1 cellular context compared by ENCODE assay signal in the genomic region with DNA sequence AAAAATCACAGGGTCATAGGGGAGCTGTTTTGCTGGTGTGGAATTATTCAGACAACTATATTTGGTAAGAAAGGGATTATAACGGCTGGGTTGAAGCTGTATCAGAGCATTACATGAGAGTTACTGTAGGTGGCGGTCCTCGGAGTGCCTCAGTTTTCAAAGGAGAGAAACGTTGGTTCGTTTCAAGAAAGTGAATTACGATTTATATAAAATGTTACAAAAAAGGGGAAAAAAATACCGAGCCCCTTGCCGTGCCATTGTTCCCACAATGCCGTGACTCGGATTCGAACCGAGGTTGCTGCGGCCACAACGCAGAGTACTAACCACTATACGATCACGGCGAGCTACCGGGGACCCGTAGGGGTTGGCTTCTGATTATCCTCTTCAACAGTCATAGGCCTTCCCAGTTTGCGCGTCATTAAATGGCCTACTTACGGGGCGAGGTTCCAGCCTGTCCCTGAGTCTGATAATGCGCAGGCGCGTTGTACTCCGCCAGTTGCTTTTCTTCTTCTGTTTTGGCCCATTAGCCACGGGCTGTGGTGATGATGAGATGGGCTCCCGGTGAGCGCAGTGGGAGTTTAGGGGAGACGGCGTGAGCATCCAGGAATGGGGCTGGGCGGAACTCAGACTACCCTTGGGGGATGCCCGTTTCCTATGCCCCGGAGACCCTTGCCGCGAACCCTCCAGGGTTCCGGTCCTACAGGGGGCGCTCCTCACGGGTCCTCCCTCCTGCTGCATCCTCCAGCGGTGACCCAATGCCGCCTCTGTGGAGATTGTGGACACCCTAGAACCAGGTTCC.
TF ChIP-seq lines count a peak whose summit lies in the region.

No MANE protein-coding gene starts in this region.

TF ChIP-seq in HEK293, 187 proteins besides CTCF, POLR2A, EP300 and RAD21 (continued from another document and continues in another):
- TF ChIP-seq, protein P1, sequence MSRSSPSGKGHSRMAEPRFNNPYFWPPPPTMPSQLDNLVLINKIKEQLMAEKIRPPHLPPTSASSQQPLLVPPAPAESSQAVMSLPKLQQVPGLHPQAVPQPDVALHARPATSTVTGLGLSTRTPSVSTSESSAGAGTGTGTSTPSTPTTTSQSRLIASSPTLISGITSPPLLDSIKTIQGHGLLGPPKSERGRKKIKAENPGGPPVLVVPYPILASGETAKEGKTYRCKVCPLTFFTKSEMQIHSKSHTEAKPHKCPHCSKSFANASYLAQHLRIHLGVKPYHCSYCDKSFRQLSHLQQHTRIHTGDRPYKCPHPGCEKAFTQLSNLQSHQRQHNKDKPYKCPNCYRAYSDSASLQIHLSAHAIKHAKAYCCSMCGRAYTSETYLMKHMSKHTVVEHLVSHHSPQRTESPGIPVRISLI (tag by site-specific recombination; IDR thresholded peaks at IDR 0.05) = 0 out of 2 replicates have a peak, but pooled peaks have one; percentile 61
- TF ChIP-seq ZNF629 (tag by site-specific recombination; IDR thresholded peaks at IDR 0.05) (peak; percentile 77), ZNF221 (tag by site-specific recombination; IDR thresholded peaks at IDR 0.05; ENCODE audit: borderline replicate concordance) (no peak), ZBTB8A (tag by site-specific recombination; IDR thresholded peaks at IDR 0.05) (peak; percentile 49; the same call in 1 of the 2 replicates), ZFP37 (tag by site-specific recombination; IDR thresholded peaks at IDR 0.05) (no peak), ZNF132 (tag by site-specific recombination; IDR thresholded peaks at IDR 0.05; ENCODE audit: borderline replicate concordance) (no peak), ZBTB48 (tag by site-specific recombination; IDR thresholded peaks at IDR 0.05) (peak; percentile 66), ZNF548 (tag by site-specific recombination; IDR thresholded peaks at IDR 0.05) (no peak), IKZF3 (tag by site-specific recombination; IDR thresholded peaks at IDR 0.05) (0 out of 2 replicates have a peak, but pooled peaks have one; percentile 40), SP3 (tag by site-specific recombination; IDR thresholded peaks at IDR 0.05) (peak; percentile 38; the same call in 1 of the 2 replicates), SP2 (tag by site-specific recombination; IDR thresholded peaks at IDR 0.05) (peak; percentile 39), ZNF423 (tag by site-specific recombination; IDR thresholded peaks at IDR 0.05) (peak; percentile 60; the same call in 1 of the 2 replicates), ZNF391 (tag by site-specific recombination; IDR thresholded peaks at IDR 0.05; ENCODE audit: borderline replicate concordance, low read depth) (peak; percentile 69; the same call in 1 of the 2 replicates), ZNF785 (tag by site-specific recombination; IDR thresholded peaks at IDR 0.05) (0 out of 2 replicates have a peak, but pooled peaks have one; percentile 6), SP7 (tag by site-specific recombination; IDR thresholded peaks at IDR 0.05) (peak; percentile 63), KLF8 (tag by site-specific recombination; IDR thresholded peaks at IDR 0.05) (peak; percentile 36; the same call in 1 of the 2 replicates), GLIS2 (tag by site-specific recombination; IDR thresholded peaks at IDR 0.05) (peak; percentile 85), ZNF335 (tag by site-specific recombination; conservative IDR thresholded peaks at IDR 0.05) (peak; percentile 89), GLIS1 (tag by site-specific recombination; IDR thresholded peaks at IDR 0.05) (peak; percentile 54; the same call in 1 of the 2 replicates), ZFP3 (tag by site-specific recombination; IDR thresholded peaks at IDR 0.05; ENCODE audit: low read depth) (no peak), ZNF585B (tag by site-specific recombination; IDR thresholded peaks at IDR 0.05) (no peak), KLF10 (tag by site-specific recombination; IDR thresholded peaks at IDR 0.05) (no peak; the same call in 1 of the 2 replicates), ZBTB7A (tag by site-specific recombination; IDR thresholded peaks at IDR 0.05; ENCODE audit: low read depth) (peak; percentile 48; the same call in 1 of the 2 replicates), ZNF521 (tag by site-specific recombination; IDR thresholded peaks at IDR 0.05) (no peak), ZNF426 (tag by site-specific recombination; IDR thresholded peaks at IDR 0.05) (no peak), ZNF324 (tag by site-specific recombination; IDR thresholded peaks at IDR 0.05) (no peak), ZNF184 (tag by site-specific recombination; IDR thresholded peaks at IDR 0.05) (no peak), ZBTB17 (tag by site-specific recombination; IDR thresholded peaks at IDR 0.05) (peak; percentile 55; the same call in 1 of the 2 replicates), ZIC2 (tag by site-specific recombination; IDR thresholded peaks at IDR 0.05) (peak; percentile 94), ZNF501 (tag by site-specific recombination; IDR thresholded peaks at IDR 0.05) (peak; percentile 56), SALL2 (tag by site-specific recombination; IDR thresholded peaks at IDR 0.05; ENCODE audit: borderline replicate concordance) (no peak)
- TF ChIP-seq, protein P2, sequence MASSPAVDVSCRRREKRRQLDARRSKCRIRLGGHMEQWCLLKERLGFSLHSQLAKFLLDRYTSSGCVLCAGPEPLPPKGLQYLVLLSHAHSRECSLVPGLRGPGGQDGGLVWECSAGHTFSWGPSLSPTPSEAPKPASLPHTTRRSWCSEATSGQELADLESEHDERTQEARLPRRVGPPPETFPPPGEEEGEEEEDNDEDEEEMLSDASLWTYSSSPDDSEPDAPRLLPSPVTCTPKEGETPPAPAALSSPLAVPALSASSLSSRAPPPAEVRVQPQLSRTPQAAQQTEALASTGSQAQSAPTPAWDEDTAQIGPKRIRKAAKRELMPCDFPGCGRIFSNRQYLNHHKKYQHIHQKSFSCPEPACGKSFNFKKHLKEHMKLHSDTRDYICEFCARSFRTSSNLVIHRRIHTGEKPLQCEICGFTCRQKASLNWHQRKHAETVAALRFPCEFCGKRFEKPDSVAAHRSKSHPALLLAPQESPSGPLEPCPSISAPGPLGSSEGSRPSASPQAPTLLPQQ (tag by site-specific recombination; IDR thresholded peaks at IDR 0.05) = peak; percentile 45
- TF ChIP-seq, protein P3, sequence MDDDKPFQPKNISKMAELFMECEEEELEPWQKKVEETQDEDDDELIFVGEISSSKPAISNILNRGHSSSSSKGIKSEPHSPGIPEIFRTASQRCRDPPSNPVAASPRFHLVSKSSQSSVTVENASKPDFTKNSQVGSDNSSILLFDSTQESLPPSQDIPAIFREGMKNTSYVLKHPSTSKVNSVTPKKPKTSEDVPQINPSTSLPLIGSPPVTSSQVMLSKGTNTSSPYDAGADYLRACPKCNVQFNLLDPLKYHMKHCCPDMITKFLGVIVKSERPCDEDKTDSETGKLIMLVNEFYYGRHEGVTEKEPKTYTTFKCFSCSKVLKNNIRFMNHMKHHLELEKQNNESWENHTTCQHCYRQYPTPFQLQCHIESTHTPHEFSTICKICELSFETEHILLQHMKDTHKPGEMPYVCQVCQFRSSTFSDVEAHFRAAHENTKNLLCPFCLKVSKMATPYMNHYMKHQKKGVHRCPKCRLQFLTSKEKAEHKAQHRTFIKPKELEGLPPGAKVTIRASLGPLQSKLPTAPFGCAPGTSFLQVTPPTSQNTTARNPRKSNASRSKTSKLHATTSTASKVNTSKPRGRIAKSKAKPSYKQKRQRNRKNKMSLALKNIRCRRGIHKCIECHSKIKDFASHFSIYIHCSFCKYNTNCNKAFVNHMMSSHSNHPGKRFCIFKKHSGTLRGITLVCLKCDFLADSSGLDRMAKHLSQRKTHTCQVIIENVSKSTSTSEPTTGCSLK (tag by site-specific recombination; IDR thresholded peaks at IDR 0.05) = no peak
- TF ChIP-seq, protein P4, sequence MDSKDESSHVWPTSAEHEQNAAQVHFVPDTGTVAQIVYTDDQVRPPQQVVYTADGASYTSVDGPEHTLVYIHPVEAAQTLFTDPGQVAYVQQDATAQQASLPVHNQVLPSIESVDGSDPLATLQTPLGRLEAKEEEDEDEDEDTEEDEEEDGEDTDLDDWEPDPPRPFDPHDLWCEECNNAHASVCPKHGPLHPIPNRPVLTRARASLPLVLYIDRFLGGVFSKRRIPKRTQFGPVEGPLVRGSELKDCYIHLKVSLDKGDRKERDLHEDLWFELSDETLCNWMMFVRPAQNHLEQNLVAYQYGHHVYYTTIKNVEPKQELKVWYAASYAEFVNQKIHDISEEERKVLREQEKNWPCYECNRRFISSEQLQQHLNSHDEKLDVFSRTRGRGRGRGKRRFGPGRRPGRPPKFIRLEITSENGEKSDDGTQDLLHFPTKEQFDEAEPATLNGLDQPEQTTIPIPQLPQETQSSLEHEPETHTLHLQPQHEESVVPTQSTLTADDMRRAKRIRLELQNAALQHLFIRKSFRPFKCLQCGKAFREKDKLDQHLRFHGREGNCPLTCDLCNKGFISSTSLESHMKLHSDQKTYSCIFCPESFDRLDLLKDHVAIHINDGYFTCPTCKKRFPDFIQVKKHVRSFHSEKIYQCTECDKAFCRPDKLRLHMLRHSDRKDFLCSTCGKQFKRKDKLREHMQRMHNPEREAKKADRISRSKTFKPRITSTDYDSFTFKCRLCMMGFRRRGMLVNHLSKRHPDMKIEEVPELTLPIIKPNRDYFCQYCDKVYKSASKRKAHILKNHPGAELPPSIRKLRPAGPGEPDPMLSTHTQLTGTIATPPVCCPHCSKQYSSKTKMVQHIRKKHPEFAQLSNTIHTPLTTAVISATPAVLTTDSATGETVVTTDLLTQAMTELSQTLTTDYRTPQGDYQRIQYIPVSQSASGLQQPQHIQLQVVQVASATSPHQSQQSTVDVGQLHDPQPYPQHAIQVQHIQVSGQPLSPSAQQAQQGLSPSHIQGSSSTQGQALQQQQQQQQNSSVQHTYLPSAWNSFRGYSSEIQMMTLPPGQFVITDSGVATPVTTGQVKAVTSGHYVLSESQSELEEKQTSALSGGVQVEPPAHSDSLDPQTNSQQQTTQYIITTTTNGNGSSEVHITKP (tag by site-specific recombination; IDR thresholded peaks at IDR 0.05) = peak; percentile 83; the same call in 1 of the 2 replicates
- TF ChIP-seq, protein P5, sequence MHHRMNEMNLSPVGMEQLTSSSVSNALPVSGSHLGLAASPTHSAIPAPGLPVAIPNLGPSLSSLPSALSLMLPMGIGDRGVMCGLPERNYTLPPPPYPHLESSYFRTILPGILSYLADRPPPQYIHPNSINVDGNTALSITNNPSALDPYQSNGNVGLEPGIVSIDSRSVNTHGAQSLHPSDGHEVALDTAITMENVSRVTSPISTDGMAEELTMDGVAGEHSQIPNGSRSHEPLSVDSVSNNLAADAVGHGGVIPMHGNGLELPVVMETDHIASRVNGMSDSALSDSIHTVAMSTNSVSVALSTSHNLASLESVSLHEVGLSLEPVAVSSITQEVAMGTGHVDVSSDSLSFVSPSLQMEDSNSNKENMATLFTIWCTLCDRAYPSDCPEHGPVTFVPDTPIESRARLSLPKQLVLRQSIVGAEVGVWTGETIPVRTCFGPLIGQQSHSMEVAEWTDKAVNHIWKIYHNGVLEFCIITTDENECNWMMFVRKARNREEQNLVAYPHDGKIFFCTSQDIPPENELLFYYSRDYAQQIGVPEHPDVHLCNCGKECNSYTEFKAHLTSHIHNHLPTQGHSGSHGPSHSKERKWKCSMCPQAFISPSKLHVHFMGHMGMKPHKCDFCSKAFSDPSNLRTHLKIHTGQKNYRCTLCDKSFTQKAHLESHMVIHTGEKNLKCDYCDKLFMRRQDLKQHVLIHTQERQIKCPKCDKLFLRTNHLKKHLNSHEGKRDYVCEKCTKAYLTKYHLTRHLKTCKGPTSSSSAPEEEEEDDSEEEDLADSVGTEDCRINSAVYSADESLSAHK (tag by site-specific recombination; IDR thresholded peaks at IDR 0.05) = peak; percentile 48
- TF ChIP-seq, protein P6, sequence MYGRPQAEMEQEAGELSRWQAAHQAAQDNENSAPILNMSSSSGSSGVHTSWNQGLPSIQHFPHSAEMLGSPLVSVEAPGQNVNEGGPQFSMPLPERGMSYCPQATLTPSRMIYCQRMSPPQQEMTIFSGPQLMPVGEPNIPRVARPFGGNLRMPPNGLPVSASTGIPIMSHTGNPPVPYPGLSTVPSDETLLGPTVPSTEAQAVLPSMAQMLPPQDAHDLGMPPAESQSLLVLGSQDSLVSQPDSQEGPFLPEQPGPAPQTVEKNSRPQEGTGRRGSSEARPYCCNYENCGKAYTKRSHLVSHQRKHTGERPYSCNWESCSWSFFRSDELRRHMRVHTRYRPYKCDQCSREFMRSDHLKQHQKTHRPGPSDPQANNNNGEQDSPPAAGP (tag by site-specific recombination; IDR thresholded peaks at IDR 0.05) = peak; percentile 77
- TF ChIP-seq, protein P7, sequence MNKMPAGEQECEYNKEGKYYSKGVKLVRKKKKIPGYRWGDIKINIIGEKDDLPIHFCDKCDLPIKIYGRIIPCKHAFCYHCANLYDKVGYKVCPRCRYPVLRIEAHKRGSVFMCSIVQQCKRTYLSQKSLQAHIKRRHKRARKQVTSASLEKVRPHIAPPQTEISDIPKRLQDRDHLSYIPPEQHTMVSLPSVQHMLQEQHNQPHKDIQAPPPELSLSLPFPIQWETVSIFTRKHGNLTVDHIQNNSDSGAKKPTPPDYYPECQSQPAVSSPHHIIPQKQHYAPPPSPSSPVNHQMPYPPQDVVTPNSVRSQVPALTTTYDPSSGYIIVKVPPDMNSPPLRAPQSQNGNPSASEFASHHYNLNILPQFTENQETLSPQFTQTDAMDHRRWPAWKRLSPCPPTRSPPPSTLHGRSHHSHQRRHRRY (tag by site-specific recombination; IDR thresholded peaks at IDR 0.05) = no peak
- TF ChIP-seq, protein P8, sequence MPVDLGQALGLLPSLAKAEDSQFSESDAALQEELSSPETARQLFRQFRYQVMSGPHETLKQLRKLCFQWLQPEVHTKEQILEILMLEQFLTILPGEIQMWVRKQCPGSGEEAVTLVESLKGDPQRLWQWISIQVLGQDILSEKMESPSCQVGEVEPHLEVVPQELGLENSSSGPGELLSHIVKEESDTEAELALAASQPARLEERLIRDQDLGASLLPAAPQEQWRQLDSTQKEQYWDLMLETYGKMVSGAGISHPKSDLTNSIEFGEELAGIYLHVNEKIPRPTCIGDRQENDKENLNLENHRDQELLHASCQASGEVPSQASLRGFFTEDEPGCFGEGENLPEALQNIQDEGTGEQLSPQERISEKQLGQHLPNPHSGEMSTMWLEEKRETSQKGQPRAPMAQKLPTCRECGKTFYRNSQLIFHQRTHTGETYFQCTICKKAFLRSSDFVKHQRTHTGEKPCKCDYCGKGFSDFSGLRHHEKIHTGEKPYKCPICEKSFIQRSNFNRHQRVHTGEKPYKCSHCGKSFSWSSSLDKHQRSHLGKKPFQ (tag by site-specific recombination; IDR thresholded peaks at IDR 0.05) = no peak
- TF ChIP-seq, protein P9, sequence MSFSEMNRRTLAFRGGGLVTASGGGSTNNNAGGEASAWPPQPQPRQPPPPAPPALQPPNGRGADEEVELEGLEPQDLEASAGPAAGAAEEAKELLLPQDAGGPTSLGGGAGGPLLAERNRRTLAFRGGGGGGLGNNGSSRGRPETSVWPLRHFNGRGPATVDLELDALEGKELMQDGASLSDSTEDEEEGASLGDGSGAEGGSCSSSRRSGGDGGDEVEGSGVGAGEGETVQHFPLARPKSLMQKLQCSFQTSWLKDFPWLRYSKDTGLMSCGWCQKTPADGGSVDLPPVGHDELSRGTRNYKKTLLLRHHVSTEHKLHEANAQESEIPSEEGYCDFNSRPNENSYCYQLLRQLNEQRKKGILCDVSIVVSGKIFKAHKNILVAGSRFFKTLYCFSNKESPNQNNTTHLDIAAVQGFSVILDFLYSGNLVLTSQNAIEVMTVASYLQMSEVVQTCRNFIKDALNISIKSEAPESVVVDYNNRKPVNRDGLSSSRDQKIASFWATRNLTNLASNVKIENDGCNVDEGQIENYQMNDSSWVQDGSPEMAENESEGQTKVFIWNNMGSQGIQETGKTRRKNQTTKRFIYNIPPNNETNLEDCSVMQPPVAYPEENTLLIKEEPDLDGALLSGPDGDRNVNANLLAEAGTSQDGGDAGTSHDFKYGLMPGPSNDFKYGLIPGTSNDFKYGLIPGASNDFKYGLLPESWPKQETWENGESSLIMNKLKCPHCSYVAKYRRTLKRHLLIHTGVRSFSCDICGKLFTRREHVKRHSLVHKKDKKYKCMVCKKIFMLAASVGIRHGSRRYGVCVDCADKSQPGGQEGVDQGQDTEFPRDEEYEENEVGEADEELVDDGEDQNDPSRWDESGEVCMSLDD (tag by site-specific recombination; IDR thresholded peaks at IDR 0.05) = peak; percentile 73
